ENCODE assay signal across 8 cellular contexts in the genomic region with DNA sequence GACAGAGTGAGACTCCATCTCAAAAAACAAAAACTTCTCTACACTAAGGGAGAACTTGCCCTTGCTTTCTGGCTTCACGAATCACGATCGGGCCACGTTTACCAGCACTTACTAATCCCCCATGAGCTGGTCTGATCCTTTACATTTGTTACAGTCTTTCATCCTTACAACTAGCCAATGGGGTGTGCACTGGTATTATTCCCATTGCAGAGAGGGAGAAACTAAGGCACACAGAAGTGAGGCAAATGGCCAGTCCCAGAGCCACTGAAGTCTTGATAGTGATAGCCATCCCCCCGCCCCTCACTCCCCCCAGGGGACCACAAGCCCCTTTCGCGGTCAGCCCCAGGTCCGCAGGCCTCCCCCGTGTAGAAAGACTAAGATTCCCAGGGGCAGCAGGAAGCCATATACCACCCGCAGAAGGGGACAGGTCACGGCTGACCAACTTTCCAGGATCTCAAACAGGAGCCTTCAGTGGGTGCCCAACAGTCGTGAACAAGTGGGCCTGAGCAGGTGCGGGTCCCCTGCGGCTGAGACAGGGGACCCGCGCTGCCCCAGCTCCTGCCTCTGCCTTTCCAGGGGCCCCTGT. TPM values are rescaled to one million over a fixed set of nuclear protein-coding genes. Genes with fewer than 3 reads are reported as not detected.
DNase-seq lines count a peak whose midpoint lies in the region; ATAC-seq and TF ChIP-seq lines count a peak whose summit lies in the region.

No MANE protein-coding gene starts in this region.

- intact Hi-C loops in activated CD4-positive, alpha-beta T cell treated with anti-CD3 and anti-CD28 coated beads, Interleukin-2, amount 10 ng/mL, durations not matched to agents 24 days and 14 days (cut with micrococcal nuclease) = loop anchor here (2.0 kb wide), 2 partner anchors 22 to 38 kb away; a partner anchor contains a TSS
- intact Hi-C loops in testis (cut with DNase I; ENCODE audit: low total_unique reads) = no loop called here

- H3K27me3 ChIP-seq in kidney epithelial cell (ENCODE audit: control insufficient read depth, insufficient read depth, low read length) (no peaks in the 10 kb centered on the region), testis (no peaks in the 10 kb centered on the region)

- peak overlapping the region; percentile 78 for H3K4me3 Mint-ChIP-seq in activated CD4-positive, alpha-beta T cell treated with anti-CD3 and anti-CD28 coated beads, Interleukin-2, amount 10 ng/mL, durations not matched to agents 24 days and 14 days
- H3K4me3 Mint-ChIP-seq in activated T-cell treated with anti-CD3 and anti-CD28 coated beads, Interleukin-2, amount 50 U/mL, for 4 hours = peak overlapping the region; percentile 82

- peaks cover 5% of the 10 kb centered on the region for H3K4me1 Mint-ChIP-seq in activated CD4-positive, alpha-beta T cell treated with anti-CD3 and anti-CD28 coated beads, Interleukin-2, amount 10 ng/mL, durations not matched to agents 24 days and 14 days
- peaks cover 34% of the 10 kb centered on the region for H3K4me1 Mint-ChIP-seq in activated T-cell treated with anti-CD3 and anti-CD28 coated beads, Interleukin-2, amount 50 U/mL, for 4 hours (ENCODE audit: low read depth)

- peak overlapping the region; percentile 56 for H3K4me3 ChIP-seq in kidney epithelial cell (ENCODE audit: low read depth, low read length)
- peak overlapping the region; percentile 68 to 71 for H3K4me3 ChIP-seq in testis

- 7 to 8% methylated on average over 10 to 13 of the region's 16 CpGs for WGBS in testis, 2 donors

- H3K9me3 ChIP-seq in testis = no peaks in the 10 kb centered on the region

- TF ChIP-seq POLR2A in testis (IDR thresholded peaks at IDR 0.05) = no peak

- H3K9me3 Mint-ChIP-seq in activated CD4-positive, alpha-beta T cell treated with anti-CD3 and anti-CD28 coated beads, Interleukin-2, amount 10 ng/mL, durations not matched to agents 24 days and 14 days = no peaks in the 10 kb centered on the region
- H3K9me3 Mint-ChIP-seq in activated T-cell treated with anti-CD3 and anti-CD28 coated beads, Interleukin-2, amount 50 U/mL, for 4 hours = no peaks in the 10 kb centered on the region

- peaks cover 16% of the 10 kb centered on the region for H3K27me3 Mint-ChIP-seq in activated CD4-positive, alpha-beta T cell treated with anti-CD3 and anti-CD28 coated beads, Interleukin-2, amount 10 ng/mL, durations not matched to agents 24 days and 14 days
- no peaks in the 10 kb centered on the region for H3K27me3 Mint-ChIP-seq in activated T-cell treated with anti-CD3 and anti-CD28 coated beads, Interleukin-2, amount 50 U/mL, for 4 hours (ENCODE audit: low read depth)

- no peak for ATAC-seq in activated T-cell treated with anti-CD3 and anti-CD28 coated beads, Interleukin-2, amount 50 U/mL, for 4 hours
- no peak for ATAC-seq in GM21381 (IDR thresholded peaks at IDR 0.05; ENCODE audit: unreplicated experiment)
- no peak for ATAC-seq in HG02840 (IDR thresholded peaks at IDR 0.05; ENCODE audit: low FRiP score, unreplicated experiment)
- no peak for ATAC-seq in GM19452 (IDR thresholded peaks at IDR 0.05; ENCODE audit: unreplicated experiment)

- H3K36me3 Mint-ChIP-seq in activated CD4-positive, alpha-beta T cell treated with anti-CD3 and anti-CD28 coated beads, Interleukin-2, amount 10 ng/mL, durations not matched to agents 24 days and 14 days (ENCODE audit: low read depth) = no peaks in the 10 kb centered on the region
- no peaks in the 10 kb centered on the region for H3K36me3 Mint-ChIP-seq in activated T-cell treated with anti-CD3 and anti-CD28 coated beads, Interleukin-2, amount 50 U/mL, for 4 hours (ENCODE audit: insufficient read depth)

- H3K36me3 ChIP-seq in kidney epithelial cell (ENCODE audit: control insufficient read depth, insufficient read depth, low read length) (no peaks in the 10 kb centered on the region), testis (ENCODE audit: low read depth, missing control alignments) (no peaks in the 10 kb centered on the region)

- TF ChIP-seq CTCF in kidney epithelial cell (IDR thresholded peaks at IDR 0.05; ENCODE audit: insufficient read depth, low read length, poor library complexity, severe bottlenecking) (no peak), testis (IDR thresholded peaks at IDR 0.05) (no peak)

- DNase-seq in activated CD4-positive, alpha-beta T cell treated with anti-CD3 and anti-CD28 coated beads, Interleukin-2, amount 10 ng/mL, durations not matched to agents 24 days and 14 days = no peak
- no peak for DNase-seq in activated CD4-positive, alpha-beta T cell treated with anti-CD3 and anti-CD28 coated beads for 1 hour
- DNase-seq in activated T-cell treated with anti-CD3 and anti-CD28 coated beads, Interleukin-2, amount 50 U/mL, for 4 hours = no peak
- DNase-seq in kidney epithelial cell (ENCODE audit: low read depth) (no peak), testis (peak; percentile 37)

- peak overlapping the region; percentile 65 for H3K27ac Mint-ChIP-seq in activated CD4-positive, alpha-beta T cell treated with anti-CD3 and anti-CD28 coated beads, Interleukin-2, amount 10 ng/mL, durations not matched to agents 24 days and 14 days

- peak overlapping the region; percentile 16 to 79 for H3K27ac ChIP-seq in testis

- peaks cover 17% of the 10 kb centered on the region for H3K4me1 ChIP-seq in testis

RNA-seq across cellular contexts. Expression of a gene that starts 0.8 kb away (rescaled TPM):
- 1.1 TPM in 2 replicates for total RNA-seq in activated CD4-positive, alpha-beta T cell treated with anti-CD3 and anti-CD28 coated beads, Interleukin-2, amount 10 ng/mL, durations not matched to agents 24 days and 14 days
- total RNA-seq in activated T-cell treated with anti-CD3 and anti-CD28 coated beads, Interleukin-2, amount 50 U/mL, for 4 hours = under 1 TPM; 0.73 to 0.98 (median 0.90) TPM
- total RNA-seq in kidney epithelial cell = 15.2 and 16.8 TPM in 2 replicates
- total RNA-seq in testis = 10 to 100 TPM; 17.9 to 20.0 TPM
- polyA plus RNA-seq in testis (ENCODE audit: insufficient read depth, low read depth, low replicate concordance) = 12.1 TPM

RNA-seq across cellular contexts. Expression of a gene that starts 32.1 kb away (rescaled TPM):
- total RNA-seq in activated CD4-positive, alpha-beta T cell treated with anti-CD3 and anti-CD28 coated beads, Interleukin-2, amount 10 ng/mL, durations not matched to agents 24 days and 14 days = 159 and 166 TPM in 2 replicates
- total RNA-seq in activated T-cell treated with anti-CD3 and anti-CD28 coated beads, Interleukin-2, amount 50 U/mL, for 4 hours = 100 to 1,000 TPM; 216 to 260 (median 253) TPM
- 29.2 and 39.2 TPM in 2 replicates for total RNA-seq in kidney epithelial cell
- 10 to 100 TPM; 13.5 to 17.5 TPM for total RNA-seq in testis
- 15.4 TPM for polyA plus RNA-seq in testis (ENCODE audit: insufficient read depth, low read depth, low replicate concordance)

RNA-seq across cellular contexts. Expression of a gene that starts 38.4 kb away (rescaled TPM):
- 33.5 and 34.7 TPM in 2 replicates for total RNA-seq in activated CD4-positive, alpha-beta T cell treated with anti-CD3 and anti-CD28 coated beads, Interleukin-2, amount 10 ng/mL, durations not matched to agents 24 days and 14 days
- 10 to 100 TPM; 35.7 to 39.8 (median 35.7) TPM for total RNA-seq in activated T-cell treated with anti-CD3 and anti-CD28 coated beads, Interleukin-2, amount 50 U/mL, for 4 hours
- total RNA-seq in kidney epithelial cell (21.6 and 24.3 TPM in 2 replicates), testis (10 to 100 TPM; 38.9 to 55.2 TPM)
- 53.4 TPM for polyA plus RNA-seq in testis (ENCODE audit: insufficient read depth, low read depth, low replicate concordance)
